20 cellular contexts compared by ENCODE assay signal in genomic region chr2:85444629-85445028, GRCh38. TPM values are rescaled to one million over a fixed set of nuclear protein-coding genes. Genes with fewer than 3 reads are reported as not detected.
DNase-seq lines count a peak whose midpoint lies in the region; ATAC-seq, FAIRE-seq and TF ChIP-seq lines count a peak whose summit lies in the region.
"Had no signal": no experiment of that assay in that cellular context is flagged by ENCODE, and none has a peak within 500 bp of the region (broad histone marks: within the 10 kb centered on the region; RNA-seq: fewer than 3 reads in every experiment).

No MANE protein-coding gene starts in this region.

- H3K36me3 Mint-ChIP-seq in type B pancreatic cell (no peaks in the 10 kb centered on the region), mesothelial cell of epicardium (no peaks in the 10 kb centered on the region)
- H3K36me3 Mint-ChIP-seq in activated CD8-positive, alpha-beta T cell treated with anti-CD3 and anti-CD28 coated beads, Interleukin-2, amount 10 ng/mL, durations not matched to agents 7 days and 5 days (ENCODE audit: low read depth) = no peaks in the 10 kb centered on the region
- H3K36me3 Mint-ChIP-seq in CD4-positive, alpha-beta T cell (ENCODE audit: low read depth) = no peaks in the 10 kb centered on the region
- H3K36me3 Mint-ChIP-seq: CD8-positive, alpha-beta memory T cell had no signal

- peaks cover 7% of the 10 kb centered on the region for H3K4me1 Mint-ChIP-seq in type B pancreatic cell (ENCODE audit: unreplicated experiment)
- peaks cover 15% of the 10 kb centered on the region for H3K4me1 Mint-ChIP-seq in activated CD8-positive, alpha-beta T cell treated with anti-CD3 and anti-CD28 coated beads, Interleukin-2, amount 10 ng/mL, durations not matched to agents 7 days and 5 days (ENCODE audit: low read depth)
- H3K4me1 Mint-ChIP-seq in mesothelial cell of epicardium = peaks cover 2% of the 10 kb centered on the region
- H3K4me1 Mint-ChIP-seq in CD4-positive, alpha-beta T cell (ENCODE audit: low read depth) = peaks cover 9% of the 10 kb centered on the region

- no peak for TF ChIP-seq CTCF in HepG2 (CRISPR knock-in tag; IDR thresholded peaks at IDR 0.05)
- TF ChIP-seq CTCF in right lobe of liver (IDR thresholded peaks at IDR 0.05) = no peak
- no peak for TF ChIP-seq CTCF in type B pancreatic cell (conservative IDR thresholded peaks at IDR 0.05)
- TF ChIP-seq CTCF in mesothelial cell of epicardium (IDR thresholded peaks at IDR 0.05; ENCODE audit: unreplicated experiment) = no peak
- TF ChIP-seq CTCF in CD4-positive, alpha-beta T cell (IDR thresholded peaks at IDR 0.05) = no peak

- H3K4me3 ChIP-seq in HepG2 (replicated peaks in 1 of 3; ENCODE audit: insufficient read depth in 1 of 3, low read depth in 2 of 3, low read length in 3 of 3) (no peak overlapping the region), right lobe of liver (no peak overlapping the region)
- H3K4me3 ChIP-seq: cardiac muscle cell had no signal

- H3K27ac Mint-ChIP-seq in type B pancreatic cell (peak overlapping the region; percentile 41), mesothelial cell of epicardium (no peak overlapping the region)
- H3K27ac Mint-ChIP-seq in activated CD8-positive, alpha-beta T cell treated with anti-CD3 and anti-CD28 coated beads, Interleukin-2, amount 10 ng/mL, durations not matched to agents 7 days and 5 days = no peak overlapping the region
- H3K27ac Mint-ChIP-seq in CD4-positive, alpha-beta T cell = no peak overlapping the region

- TF ChIP-seq EP300 in HepG2 (IDR thresholded peaks at IDR 0.05; ENCODE audit: low read depth in 2 of 2, low read length in 2 of 2) = no peak
- TF ChIP-seq EP300 in HepG2 (CRISPR knock-in tag; IDR thresholded peaks at IDR 0.05; ENCODE audit: borderline replicate concordance) = no peak

- H3K36me3 ChIP-seq in HepG2 (replicated peaks in 1 of 2; ENCODE audit: control insufficient read depth in 1 of 2, insufficient read depth in 2 of 2, low read length in 2 of 2) (no peaks in the 10 kb centered on the region), right lobe of liver (no peaks in the 10 kb centered on the region)
- H3K36me3 ChIP-seq: cardiac muscle cell had no signal

- CTCF ChIA-PET in HepG2 (lab: Yijun Ruan, JAX; ENCODE audit: low intra/inter-chr PET ratio, low total read pairs) = no interaction called here
- CTCF ChIA-PET in activated CD8-positive, alpha-beta T cell treated with anti-CD3 and anti-CD28 coated beads, Interleukin-2, amount 10 ng/mL, durations not matched to agents 7 days and 5 days (lab: Charles Lee) = no interaction called here
- CTCF ChIA-PET in CD4-positive, alpha-beta T cell (lab: Charles Lee) = no interaction called here

- WGBS in HepG2 (ENCODE audit: low lambda C conversion rate) = 51% methylated on average over 3 of the region's 3 CpGs
- WGBS in right lobe of liver (ENCODE audit: insufficient coverage, low coverage, low lambda C conversion rate, missing lambda C conversion rate) = 90% methylated on average over 3 of the region's 3 CpGs

- in situ Hi-C loops in HepG2 (cut with HindIII; ENCODE audit: extremely low pct_ligation_motif_present, low pct_unique_long_range_greater_than_20kb) = no loop called here

- H3K27me3 Mint-ChIP-seq in type B pancreatic cell (no peaks in the 10 kb centered on the region), mesothelial cell of epicardium (ENCODE audit: low read depth) (no peaks in the 10 kb centered on the region)
- H3K27me3 Mint-ChIP-seq in activated CD8-positive, alpha-beta T cell treated with anti-CD3 and anti-CD28 coated beads, Interleukin-2, amount 10 ng/mL, durations not matched to agents 7 days and 5 days (ENCODE audit: low read depth) = no peaks in the 10 kb centered on the region
- no peaks in the 10 kb centered on the region for H3K27me3 Mint-ChIP-seq in CD4-positive, alpha-beta T cell

- H3K9me3 Mint-ChIP-seq in type B pancreatic cell (no peaks in the 10 kb centered on the region), mesothelial cell of epicardium (no peaks in the 10 kb centered on the region)
- no peaks in the 10 kb centered on the region for H3K9me3 Mint-ChIP-seq in activated CD8-positive, alpha-beta T cell treated with anti-CD3 and anti-CD28 coated beads, Interleukin-2, amount 10 ng/mL, durations not matched to agents 7 days and 5 days (ENCODE audit: insufficient read depth)
- no peaks in the 10 kb centered on the region for H3K9me3 Mint-ChIP-seq in CD4-positive, alpha-beta T cell
- H3K9me3 Mint-ChIP-seq: CD8-positive, alpha-beta memory T cell had no signal

- no TSS peak for BruUV-seq in HepG2 (replicated peaks; lab: Mats Ljungman, UMichigan)

- no peak overlapping the region for H3K27ac ChIP-seq in HepG2 (ENCODE audit: extremely low read length, insufficient read depth, low read length)
- no peak overlapping the region for H3K27ac ChIP-seq in right lobe of liver
- H3K27ac ChIP-seq in caudate nucleus (ENCODE audit: low read depth, low read length) = peak overlapping the region; percentile 91
- no peak overlapping the region for H3K27ac ChIP-seq in CD4-positive, alpha-beta T cell (ENCODE audit: low read depth, low read length)
- H3K27ac ChIP-seq: cardiac muscle cell had no signal

- TF ChIP-seq POLR2A in HepG2 (IDR thresholded peaks at IDR 0.05; ENCODE audit: insufficient read depth in 1 of 2, low read depth in 2 of 2, low read length in 2 of 2) (no peak), right lobe of liver (IDR thresholded peaks at IDR 0.05) (no peak)

- no peak for TF ChIP-seq RAD21 in HepG2 (CRISPR knock-in tag; IDR thresholded peaks at IDR 0.05)

- no peak overlapping the region for H3K4me3 Mint-ChIP-seq in type B pancreatic cell
- no peak overlapping the region for H3K4me3 Mint-ChIP-seq in activated CD8-positive, alpha-beta T cell treated with anti-CD3 and anti-CD28 coated beads, Interleukin-2, amount 10 ng/mL, durations not matched to agents 7 days and 5 days
- no peak overlapping the region for H3K4me3 Mint-ChIP-seq in mesothelial cell of epicardium
- H3K4me3 Mint-ChIP-seq in CD4-positive, alpha-beta T cell = no peak overlapping the region
- H3K4me3 Mint-ChIP-seq: CD8-positive, alpha-beta memory T cell had no signal

- no peak for ATAC-seq in HepG2
- no peak for ATAC-seq in right lobe of liver
- no peak for ATAC-seq in activated CD8-positive, alpha-beta T cell treated with anti-CD3 and anti-CD28 coated beads, Interleukin-2, amount 10 ng/mL, durations not matched to agents 7 days and 5 days
- ATAC-seq in CD4-positive, alpha-beta T cell (ENCODE audit: poor library complexity) = no peak

- no peaks in the 10 kb centered on the region for H3K79me2 ChIP-seq in HepG2 (ENCODE audit: insufficient read depth, low read length)

- no peak for FAIRE-seq in HepG2 (lab: Jason Lieb, UNC)

- intact Hi-C loops in HepG2 (cut with micrococcal nuclease; ENCODE audit: unreplicated experiment) = no loop called here
- intact Hi-C loops in right lobe of liver (cut with DNase I) = no loop called here
- intact Hi-C loops in CD4-positive, alpha-beta T cell (cut with DNase I, micrococcal nuclease) = no loop called here

- POLR2A ChIA-PET in HepG2 (lab: Yijun Ruan, JAX) = interaction anchor here (1.4 to 3.7 kb wide), 9 partner anchors 9 to 117 kb away, joined by 3 to 37 read pairs (median 11); partner anchors contain the start of genes GGCX, MAT2A and SH2D6
- POLR2A ChIA-PET in activated CD8-positive, alpha-beta T cell treated with anti-CD3 and anti-CD28 coated beads, Interleukin-2, amount 10 ng/mL, durations not matched to agents 7 days and 5 days (lab: Charles Lee) = interaction anchor here (8.3 kb wide), 1 partner anchor 94 kb away, joined by 88 read pairs; the partner anchor contains the start of gene MAT2A
- POLR2A ChIA-PET in CD4-positive, alpha-beta T cell (lab: Charles Lee) = no interaction called here

- H4K20me1 ChIP-seq in HepG2 (ENCODE audit: insufficient read depth, low read length) = no peaks in the 10 kb centered on the region

- H3K9ac ChIP-seq in HepG2 (ENCODE audit: insufficient read depth, low read depth, low read length) = no peak overlapping the region

- DNase-seq in HepG2 (ENCODE audit: low spot score) = no peak
- no peak for DNase-seq in right lobe of liver
- no peak for DNase-seq in caudate nucleus (lab: John Stamatoyannopoulos, UW)
- peak; percentile 13 for DNase-seq in iPS-NIHi7 (ENCODE audit: extremely low spot score)
- DNase-seq in type B pancreatic cell (ENCODE audit: extremely low spot score, unreplicated experiment) = no peak
- DNase-seq in activated CD8-positive, alpha-beta T cell treated with anti-CD3 and anti-CD28 coated beads, Interleukin-2, amount 10 ng/mL, durations not matched to agents 7 days and 5 days = no peak
- no peak for DNase-seq in mesothelial cell of epicardium (ENCODE audit: low spot score in 2 of 2, unreplicated experiment in 2 of 2)
- no peak for DNase-seq in CD4-positive, alpha-beta T cell
- DNase-seq: 8988T; activated gamma-delta T cell treated with Interleukin-2 at 50 U/mL for 16 hours; CD8-positive, alpha-beta memory T cell; glutamatergic neuron; islet precursor cell; midbrain; NCI-H187; NCI-H524; stimulated activated naive CD4-positive, alpha-beta T cell treated with Interleukin-2 at 50 U/mL for 16 hours had no signal

- no peak overlapping the region for H2AFZ ChIP-seq in HepG2 (ENCODE audit: low read length)

- no peak overlapping the region for H3K4me2 ChIP-seq in HepG2 (ENCODE audit: low read depth, low read length)

- H3K4me1 ChIP-seq in HepG2 (ENCODE audit: insufficient read depth, low read length) (peaks cover 32% of the 10 kb centered on the region), right lobe of liver (peaks cover 0 to 23% (median 8%) of the 10 kb centered on the region in 4 donors)

- H3K27me3 ChIP-seq in HepG2 (ENCODE audit: control insufficient read depth in 1 of 2, insufficient read depth in 2 of 2, low read length in 2 of 2) (peaks cover 0 to 16% of the 10 kb centered on the region in 2 experiments; a peak in 2 of 5 replicates), right lobe of liver (no peaks in the 10 kb centered on the region)
- no peaks in the 10 kb centered on the region for H3K27me3 ChIP-seq in CD4-positive, alpha-beta T cell (ENCODE audit: control insufficient read depth, insufficient read depth, low read length)
- H3K27me3 ChIP-seq: cardiac muscle cell had no signal

- no peaks in the 10 kb centered on the region for H3K9me3 ChIP-seq in HepG2 (ENCODE audit: low read length)
- no peaks in the 10 kb centered on the region for H3K9me3 ChIP-seq in right lobe of liver
- H3K9me3 ChIP-seq in CD4-positive, alpha-beta T cell (ENCODE audit: control insufficient read depth, low read length) = no peaks in the 10 kb centered on the region

RNA-seq across cellular contexts. Expression of gene SH2D6, which starts 26.1 kb away (rescaled TPM):
- total RNA-seq in HepG2 (2016; rRNA removed; fragmentation: Illumina TruSeq; extraction: Trizol) (0.11 and 0.29 TPM in 2 replicates), right lobe of liver (1 to 10 TPM in 3 of 6 experiments, under 1 TPM in 1, not detected in 2; 0.40 to 3.7 (median 2.3) TPM), type B pancreatic cell (ENCODE audit: low replicate concordance) (0.97 TPM in 1 of 2 replicates, not detected in the other), mesothelial cell of epicardium (0.35 to 0.79 TPM (median 0.38 TPM) in 3 replicates)
- 1.1 and 1.3 TPM in 2 replicates for total RNA-seq in HepG2 (2016; cell fraction: cytosol; rRNA removed; fragmentation: Illumina TruSeq; extraction: Trizol; ENCODE audit: low read depth)
- 0.41 TPM in 1 of 2 replicates, not detected in the other for total RNA-seq in HepG2 (2016; cell fraction: insoluble cytoplasmic fraction; rRNA removed; fragmentation: Illumina TruSeq; extraction: Trizol)
- total RNA-seq in HepG2 (2016; cell fraction: membrane; rRNA removed; fragmentation: Illumina TruSeq; extraction: Trizol) = 1.6 and 1.9 TPM in 2 replicates
- 0.93 and 1.0 TPM in 2 replicates for total RNA-seq in HepG2 (2016; cell fraction: nucleus; rRNA removed; fragmentation: Illumina TruSeq; extraction: Trizol)
- 0.18 and 0.26 TPM in 2 replicates for polyA plus RNA-seq in HepG2 (2011; rRNA removed)
- polyA plus RNA-seq in HepG2 (2011; cell fraction: cytosol; rRNA removed) = 0.08 and 0.21 TPM in 2 replicates
- 0.19 and 0.51 TPM in 2 replicates for polyA plus RNA-seq in HepG2 (2011; cell fraction: nucleus; rRNA removed)
- polyA plus RNA-seq in HepG2 (2012) = not detected in 2 replicates
- not detected in 2 replicates for polyA plus RNA-seq in HepG2 (2016; cell fraction: cytosol; fragmentation: Illumina TruSeq; extraction: Trizol; ENCODE audit: low read depth)
- polyA plus RNA-seq in HepG2 (2016; cell fraction: insoluble cytoplasmic fraction; fragmentation: Illumina TruSeq; extraction: Trizol; ENCODE audit: low read depth) = not detected in 2 replicates
- polyA plus RNA-seq in HepG2 (2016; cell fraction: membrane; fragmentation: Illumina TruSeq; extraction: Trizol; ENCODE audit: low read depth) = 0.26 and 0.30 TPM in 2 replicates
- polyA plus RNA-seq in HepG2 (2016; cell fraction: nucleus; fragmentation: Illumina TruSeq; extraction: Trizol; ENCODE audit: insufficient read depth, low read depth) = 1.2 TPM in 1 of 2 replicates, not detected in the other
- 0.74 and 1.7 TPM in 2 replicates for polyA minus RNA-seq in HepG2 (2011; rRNA and poly(A)+ RNA removed; ENCODE audit: low replicate concordance)
- polyA minus RNA-seq in HepG2 (2011; cell fraction: cytosol; rRNA and poly(A)+ RNA removed) = 0.69 and 1.3 TPM in 2 replicates
- 0.77 and 1.6 TPM in 2 replicates for polyA minus RNA-seq in HepG2 (2011; cell fraction: nucleus; rRNA and poly(A)+ RNA removed)
- under 1 TPM; 0.61 to 0.73 TPM for total RNA-seq in activated CD8-positive, alpha-beta T cell treated with anti-CD3 and anti-CD28 coated beads, Interleukin-2, amount 10 ng/mL, durations not matched to agents 7 days and 5 days
- total RNA-seq in CD4-positive, alpha-beta T cell = under 1 TPM in 1 of 2 experiments, not detected in 1; 0.30 TPM
- total RNA-seq: cardiac muscle cell, G401, skeletal muscle tissue had no signal
- polyA plus RNA-seq: cardiac muscle cell; CD8-positive, alpha-beta memory T cell had no signal

RNA-seq across cellular contexts. Expression of gene CAPG, which starts 34.5 kb away (rescaled TPM):
- 18.2 and 26.5 TPM in 2 replicates for total RNA-seq in HepG2 (2016; rRNA removed; fragmentation: Illumina TruSeq; extraction: Trizol)
- 3.5 and 5.7 TPM in 2 replicates for total RNA-seq in HepG2 (2016; cell fraction: cytosol; rRNA removed; fragmentation: Illumina TruSeq; extraction: Trizol; ENCODE audit: low read depth)
- 22.4 and 25.2 TPM in 2 replicates for total RNA-seq in HepG2 (2016; cell fraction: insoluble cytoplasmic fraction; rRNA removed; fragmentation: Illumina TruSeq; extraction: Trizol)
- total RNA-seq in HepG2 (2016; cell fraction: membrane; rRNA removed; fragmentation: Illumina TruSeq; extraction: Trizol) = 7.7 TPM in 2 replicates
- total RNA-seq in HepG2 (2016; cell fraction: nucleus; rRNA removed; fragmentation: Illumina TruSeq; extraction: Trizol) = 6.2 and 8.8 TPM in 2 replicates
- polyA plus RNA-seq in HepG2 (2011; rRNA removed) = 10.6 and 12.7 TPM in 2 replicates
- 7.9 and 13.0 TPM in 2 replicates for polyA plus RNA-seq in HepG2 (2011; cell fraction: cytosol; rRNA removed)
- polyA plus RNA-seq in HepG2 (2011; cell fraction: nucleus; rRNA removed) = 6.3 and 7.4 TPM in 2 replicates
- 6.7 and 7.8 TPM in 2 replicates for polyA plus RNA-seq in HepG2 (2012)
- polyA plus RNA-seq in HepG2 (2016; cell fraction: cytosol; fragmentation: Illumina TruSeq; extraction: Trizol; ENCODE audit: low read depth) = 2.9 and 4.2 TPM in 2 replicates
- 18.1 and 22.6 TPM in 2 replicates for polyA plus RNA-seq in HepG2 (2016; cell fraction: insoluble cytoplasmic fraction; fragmentation: Illumina TruSeq; extraction: Trizol; ENCODE audit: low read depth)
- polyA plus RNA-seq in HepG2 (2016; cell fraction: membrane; fragmentation: Illumina TruSeq; extraction: Trizol; ENCODE audit: low read depth) = 3.2 and 4.7 TPM in 2 replicates
- polyA plus RNA-seq in HepG2 (2016; cell fraction: nucleus; fragmentation: Illumina TruSeq; extraction: Trizol; ENCODE audit: insufficient read depth, low read depth) = 11.5 and 13.0 TPM in 2 replicates
- polyA minus RNA-seq in HepG2 (2011; rRNA and poly(A)+ RNA removed; ENCODE audit: low replicate concordance) = 9.5 and 243 TPM in 2 replicates
- 5.7 and 10.2 TPM in 2 replicates for polyA minus RNA-seq in HepG2 (2011; cell fraction: cytosol; rRNA and poly(A)+ RNA removed)
- 3.7 and 5.7 TPM in 2 replicates for polyA minus RNA-seq in HepG2 (2011; cell fraction: nucleus; rRNA and poly(A)+ RNA removed)
- total RNA-seq in right lobe of liver = 10 to 100 TPM in 3 of 6 experiments, 1 to 10 TPM in 3; 3.3 to 17.4 (median 9.9) TPM
- total RNA-seq in type B pancreatic cell (ENCODE audit: low replicate concordance) = 61.1 and 195 TPM in 2 replicates
- total RNA-seq in activated CD8-positive, alpha-beta T cell treated with anti-CD3 and anti-CD28 coated beads, Interleukin-2, amount 10 ng/mL, durations not matched to agents 7 days and 5 days = 100 to 1,000 TPM; 282 to 288 TPM
- 86.3 to 92.4 TPM (median 89.2 TPM) in 3 replicates for total RNA-seq in mesothelial cell of epicardium
- total RNA-seq in CD4-positive, alpha-beta T cell = 10 to 100 TPM; 21.7 to 23.3 TPM
